ENCODE assay signal across 8 cellular contexts in genomic region chr6:52389264-52389625, GRCh38. TPM values are rescaled to one million over a fixed set of nuclear protein-coding genes. Genes with fewer than 3 reads are reported as not detected.
DNase-seq lines count a peak whose midpoint lies in the region; ATAC-seq and TF ChIP-seq lines count a peak whose summit lies in the region.

No MANE protein-coding gene starts in this region.

- H3K27ac Mint-ChIP-seq in MCF 10A (ENCODE audit: low read depth, unreplicated experiment): peak overlapping the region; percentile 76
- peak overlapping the region; percentile 92 for H3K27ac Mint-ChIP-seq in activated CD4-positive, alpha-beta memory T cell treated with anti-CD3 and anti-CD28 coated beads, Interleukin-2, amount 10 ng/mL, durations not matched to agents 7 days and 5 days

- H3K27ac ChIP-seq in breast epithelium (peak overlapping the region in 1 of 2 donors; percentile 16), layer of hippocampus (ENCODE audit: low read depth, low read length) (peak overlapping the region; percentile 82), uterus (peak overlapping the region; percentile 10 to 54)

- no peaks in the 10 kb centered on the region for H3K9me3 ChIP-seq in breast epithelium
- no peaks in the 10 kb centered on the region for H3K9me3 ChIP-seq in uterus

- H3K9me3 Mint-ChIP-seq in MCF 10A (ENCODE audit: unreplicated experiment): no peaks in the 10 kb centered on the region
- peaks cover 8% of the 10 kb centered on the region for H3K9me3 Mint-ChIP-seq in activated CD4-positive, alpha-beta memory T cell treated with anti-CD3 and anti-CD28 coated beads, Interleukin-2, amount 10 ng/mL, durations not matched to agents 7 days and 5 days

- no peaks in the 10 kb centered on the region for H3K27me3 Mint-ChIP-seq in MCF 10A (ENCODE audit: insufficient read depth, unreplicated experiment)
- no peaks in the 10 kb centered on the region for H3K27me3 Mint-ChIP-seq in activated CD4-positive, alpha-beta memory T cell treated with anti-CD3 and anti-CD28 coated beads, Interleukin-2, amount 10 ng/mL, durations not matched to agents 7 days and 5 days

- H3K36me3 Mint-ChIP-seq in MCF 10A (ENCODE audit: insufficient read depth, unreplicated experiment): no peaks in the 10 kb centered on the region
- peaks cover 16% of the 10 kb centered on the region for H3K36me3 Mint-ChIP-seq in activated CD4-positive, alpha-beta memory T cell treated with anti-CD3 and anti-CD28 coated beads, Interleukin-2, amount 10 ng/mL, durations not matched to agents 7 days and 5 days (ENCODE audit: low read depth)

- TF ChIP-seq POLR2A in breast epithelium (IDR thresholded peaks at IDR 0.05): no peak
- no peak for TF ChIP-seq POLR2A in uterus (IDR thresholded peaks at IDR 0.05)

- TF ChIP-seq CTCF in MCF 10A (IDR thresholded peaks at IDR 0.05; ENCODE audit: unreplicated experiment): no peak
- TF ChIP-seq CTCF in breast epithelium (IDR thresholded peaks at IDR 0.05): no peak
- peak in 1 of 4 experiments; percentile 17 for TF ChIP-seq CTCF in uterus (IDR thresholded peaks at IDR 0.05)

- no TSS peak for BruUV-seq in MCF 10A (replicated peaks; lab: Mats Ljungman, UMichigan)

- POLR2A ChIA-PET in MCF 10A (lab: Yijun Ruan, JAX): interaction anchor here (1.0 to 1.4 kb wide), 2 partner anchors 17 to 105 kb away, joined by 3 to 6 read pairs; partner anchors contain the start of gene MCM3
- POLR2A ChIA-PET in activated CD4-positive, alpha-beta memory T cell treated with anti-CD3 and anti-CD28 coated beads, Interleukin-2, amount 10 ng/mL, durations not matched to agents 7 days and 5 days (lab: Charles Lee): interaction anchor here (1.0 to 5.0 kb wide), 8 partner anchors 8 to 227 kb away, joined by 3 to 75 read pairs (median 14); partner anchors contain the start of genes MCM3 and PAQR8

- H3K36me3 ChIP-seq in breast epithelium (no peaks in the 10 kb centered on the region), uterus (no peaks in the 10 kb centered on the region)

- peaks cover 26% of the 10 kb centered on the region for H3K4me1 Mint-ChIP-seq in MCF 10A (ENCODE audit: insufficient read depth, unreplicated experiment)
- peaks cover 62% of the 10 kb centered on the region for H3K4me1 Mint-ChIP-seq in activated CD4-positive, alpha-beta memory T cell treated with anti-CD3 and anti-CD28 coated beads, Interleukin-2, amount 10 ng/mL, durations not matched to agents 7 days and 5 days

- H3K27me3 ChIP-seq in breast epithelium (no peaks in the 10 kb centered on the region), layer of hippocampus (ENCODE audit: control insufficient read depth, insufficient read depth, low read length) (no peaks in the 10 kb centered on the region), uterus (no peaks in the 10 kb centered on the region)

- H3K4me3 ChIP-seq in breast epithelium (no peak overlapping the region), uterus (no peak overlapping the region)

- H3K4me3 Mint-ChIP-seq in MCF 10A (ENCODE audit: unreplicated experiment): no peak overlapping the region
- peak overlapping the region; percentile 44 for H3K4me3 Mint-ChIP-seq in activated CD4-positive, alpha-beta memory T cell treated with anti-CD3 and anti-CD28 coated beads, Interleukin-2, amount 10 ng/mL, durations not matched to agents 7 days and 5 days

- H3K4me1 ChIP-seq in breast epithelium (peaks cover 0 to 6% of the 10 kb centered on the region in 2 donors), uterus (no peaks in the 10 kb centered on the region)

- DNase-seq in MCF 10A (ENCODE audit: unreplicated experiment) (no peak), breast epithelium (ENCODE audit: low spot score in 2 of 2) (no peak), uterus (no peak), NCI-H524 (lab: John Stamatoyannopoulos, UW) (no peak)
- DNase-seq in activated CD4-positive, alpha-beta memory T cell treated with anti-CD3 and anti-CD28 coated beads, Interleukin-2, amount 10 ng/mL, durations not matched to agents 7 days and 5 days: no peak
- no peak for DNase-seq in stimulated activated CD4-positive, alpha-beta T cell treated with anti-CD3 and anti-CD28 coated beads, Interleukin-2, amount 100 ng/mL, for 48 hours

- CTCF ChIA-PET in MCF 10A (lab: Yijun Ruan, JAX): interaction anchor here (0.5 to 2.6 kb wide), 11 partner anchors 10 to 455 kb away, joined by 3 to 19 read pairs (median 3); partner anchors contain the start of gene MCM3
- CTCF ChIA-PET in activated CD4-positive, alpha-beta memory T cell treated with anti-CD3 and anti-CD28 coated beads, Interleukin-2, amount 10 ng/mL, durations not matched to agents 7 days and 5 days (lab: Charles Lee): interaction anchor here (0.6 to 6.3 kb wide), 13 partner anchors 8 to 128 kb away, joined by 3 to 71 read pairs (median 4); partner anchors contain the start of genes EFHC1, MCM3 and PAQR8

- intact Hi-C loops in MCF 10A (cut with micrococcal nuclease) (no loop called here), breast epithelium (cut with DNase I; ENCODE audit: low total_unique reads) (no loop called here), uterus (cut with DNase I; ENCODE audit: low total_unique reads) (no loop called here)

- ATAC-seq in HG02973 (IDR thresholded peaks at IDR 0.05; ENCODE audit: unreplicated experiment): no peak

RNA-seq across cellular contexts. Expression of gene PAQR8, which starts 27.3 kb away (rescaled TPM):
- total RNA-seq in MCF 10A (2022): 1.8 and 1.9 TPM in 2 replicates
- total RNA-seq in breast epithelium: 1 to 10 TPM; 4.0 to 4.6 (median 4.3) TPM
- total RNA-seq in activated CD4-positive, alpha-beta memory T cell treated with anti-CD3 and anti-CD28 coated beads, Interleukin-2, amount 10 ng/mL, durations not matched to agents 7 days and 5 days: 10 to 100 TPM; 12.8 to 14.1 TPM
- 10 to 100 TPM; 12.3 to 24.7 (median 13.9) TPM for total RNA-seq in uterus

RNA-seq across cellular contexts. Expression of gene EFHC1, which starts 30.9 kb away (rescaled TPM):
- total RNA-seq in MCF 10A (2022) (26.3 and 26.9 TPM in 2 replicates), breast epithelium (10 to 100 TPM; 26.2 to 55.8 (median 36.7) TPM), uterus (10 to 100 TPM; 15.6 to 63.0 (median 29.5) TPM)
- total RNA-seq in activated CD4-positive, alpha-beta memory T cell treated with anti-CD3 and anti-CD28 coated beads, Interleukin-2, amount 10 ng/mL, durations not matched to agents 7 days and 5 days: 1 to 10 TPM; 1.6 to 3.4 TPM
